19 cellular contexts compared by ENCODE assay signal in the genomic region with DNA sequence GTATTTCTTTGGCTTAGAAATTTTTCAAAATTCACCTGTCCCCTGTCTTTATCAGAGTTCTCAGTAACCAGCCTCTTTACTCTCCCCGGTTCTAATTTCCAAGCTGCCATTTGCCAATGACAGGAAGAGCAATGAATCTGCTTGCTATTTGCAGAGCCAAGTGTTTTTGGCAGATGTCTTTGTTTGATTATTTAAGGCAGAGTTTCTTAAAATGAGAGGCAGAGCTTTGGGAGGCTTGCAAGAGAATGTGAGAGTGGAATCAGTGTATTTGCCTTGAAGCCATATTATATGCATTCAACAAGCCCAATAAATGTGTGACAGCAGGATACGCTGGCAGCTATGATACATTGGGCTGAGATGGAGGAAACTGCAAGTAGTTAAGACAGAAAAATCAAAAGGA.
A peak's percentile ranks its signal among the peaks of the same experiment; 100 is the strongest.
DNase-seq lines count a peak whose midpoint lies in the region; ATAC-seq and TF ChIP-seq lines count a peak whose summit lies in the region.
"Had no signal": no experiment of that assay in that cellular context is flagged by ENCODE, and none has a peak within 500 bp of the region (broad histone marks: within the 10 kb centered on the region; RNA-seq: fewer than 3 reads in every experiment).

No MANE protein-coding gene starts in this region.

- DNase-seq in cardiac muscle cell (ENCODE audit: low read depth in 1 of 2, low spot score in 1 of 2) = no peak
- DNase-seq in left cardiac atrium = no peak
- peak; percentile 16 to 67 for DNase-seq in NCI-H524 (lab: John Stamatoyannopoulos, UW)
- peak; percentile 48 for DNase-seq in fibroblast of peridontal ligament (ENCODE audit: extremely low read depth)
- DNase-seq in posterior cingulate gyrus = no peak
- DNase-seq in T-helper 2 cell = no peak
- no peak for DNase-seq in RKO (ENCODE audit: low spot score)
- DNase-seq: activated CD4-positive, alpha-beta memory T cell treated with anti-CD3 and anti-CD28 coated beads for 36 hours; colonic mucosa; left ventricle myocardium superior; nephron progenitor cell; sigmoid colon; upper lobe of right lung had no signal

- ATAC-seq in left cardiac atrium (no peak), GM18502 (IDR thresholded peaks at IDR 0.05; ENCODE audit: poor library complexity, unreplicated experiment) (no peak)
- ATAC-seq: A549; activated T-helper 17 cell treated with anti-CD3 and anti-CD28 coated beads, Interleukin-2, amount 50 U/mL, for 72 hours; stimulated activated memory B cell treated with anti-CD40 and anti-IgM and Interleukin-4, amounts not matched to agents 10 μg/mL and 1 μg/mL and 100 μg/mL, for 72 hours had no signal

- no peaks in the 10 kb centered on the region for H3K9me3 ChIP-seq in cardiac muscle cell (ENCODE audit: low read depth)
- H3K9me3 ChIP-seq: A549, colonic mucosa, esophagus muscularis mucosa, sigmoid colon, SJSA1, upper lobe of right lung had no signal

- H3K4me1 ChIP-seq in cardiac muscle cell (ENCODE audit: low read depth) = no peaks in the 10 kb centered on the region
- H3K4me1 ChIP-seq: A549, colonic mucosa, sigmoid colon, SJSA1 had no signal

- intact Hi-C loops in left cardiac atrium (cut with DNase I) = no loop called here
- intact Hi-C loops in posterior cingulate gyrus (cut with DNase I) = no loop called here

- H3K4me3 ChIP-seq in cardiac muscle cell = no peak overlapping the region
- H3K4me3 ChIP-seq: A549, colonic mucosa, esophagus muscularis mucosa, sigmoid colon, SJSA1, upper lobe of right lung had no signal

- no peaks in the 10 kb centered on the region for H3K27me3 ChIP-seq in cardiac muscle cell
- H3K27me3 ChIP-seq: colonic mucosa, esophagus muscularis mucosa, sigmoid colon, SJSA1, upper lobe of right lung had no signal

- peak overlapping the region; percentile 18 for H3K27ac ChIP-seq in cardiac muscle cell
- H3K27ac ChIP-seq: A549, colonic mucosa, sigmoid colon, SJSA1, upper lobe of right lung had no signal

- TF ChIP-seq CTCF in cardiac muscle cell (IDR thresholded peaks at IDR 0.05; ENCODE audit: low read depth, low read length) = no peak

- H3K36me3 ChIP-seq in cardiac muscle cell = no peaks in the 10 kb centered on the region
- H3K36me3 ChIP-seq: colonic mucosa, esophagus muscularis mucosa, sigmoid colon, SJSA1, upper lobe of right lung had no signal

Comparison
In these comparisons a context has a peak if more than half of its experiments do, and no peak if none do; other contexts are left out.
1. DNase-seq: peak in NCI-H524 (2 of 2) and fibroblast of peridontal ligament (single experiment); none in cardiac muscle cell (0 of 2), left cardiac atrium (single experiment), posterior cingulate gyrus (0 of 10), T-helper 2 cell (0 of 5) and RKO (single experiment).